ENCODE assay signal across 18 cellular contexts in the genomic region with DNA sequence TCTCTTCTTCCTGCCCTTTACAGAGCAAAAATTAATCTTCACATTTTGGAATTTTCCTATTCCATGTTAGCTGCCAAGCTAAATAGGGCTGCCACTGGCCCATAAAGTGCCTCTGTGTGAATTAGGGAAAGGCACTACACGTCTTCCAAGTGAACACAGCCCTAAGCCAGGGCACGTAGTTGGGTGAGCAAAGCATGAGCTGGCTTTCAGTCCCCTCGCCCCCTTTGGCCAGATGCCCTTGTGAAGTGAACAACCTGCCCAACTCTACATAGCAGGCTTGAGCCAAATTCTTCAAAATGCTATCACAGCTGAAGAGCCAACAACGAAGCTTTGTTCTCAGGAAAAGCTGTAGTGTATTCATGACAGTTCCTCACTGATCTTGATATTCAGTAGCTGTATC.
DNase-seq lines count a peak whose midpoint lies in the region; ATAC-seq and TF ChIP-seq lines count a peak whose summit lies in the region.
"Had no signal": no experiment of that assay in that cellular context is flagged by ENCODE, and none has a peak within 500 bp of the region (broad histone marks: within the 10 kb centered on the region; RNA-seq: fewer than 3 reads in every experiment).

No MANE protein-coding gene starts in this region.

- H3K9me3 ChIP-seq in ascending aorta: peaks cover 0 to 10% of the 10 kb centered on the region in 2 donors
- H3K9me3 ChIP-seq: pancreas had no signal

- H3K27me3 ChIP-seq in ascending aorta: no peaks in the 10 kb centered on the region
- H3K27me3 ChIP-seq: heart right ventricle, pancreas had no signal

- ATAC-seq in left ventricle myocardium superior (peak; percentile 63), GM21786 (IDR thresholded peaks at IDR 0.05; ENCODE audit: unreplicated experiment) (no peak)
- ATAC-seq: CD8-positive, alpha-beta T cell had no signal

- peaks cover 9 to 22% of the 10 kb centered on the region in 2 donors for H3K4me1 ChIP-seq in ascending aorta
- H3K4me1 ChIP-seq: pancreas had no signal

- intact Hi-C loops in ascending aorta (cut with DNase I) (loop anchor here (2.0 kb wide), 2 partner anchors 28 to 36 kb away; no protein-coding TSS in a partner anchor), left ventricle myocardium superior (cut with micrococcal nuclease) (no loop called here)

- peaks cover 3% of the 10 kb centered on the region for H3K36me3 Mint-ChIP-seq in type B pancreatic cell
- H3K36me3 Mint-ChIP-seq: brain; CD8-positive, alpha-beta T cell had no signal

- peaks cover 18% of the 10 kb centered on the region for H3K4me1 Mint-ChIP-seq in type B pancreatic cell (ENCODE audit: unreplicated experiment)
- H3K4me1 Mint-ChIP-seq: activated CD4-positive, alpha-beta T cell treated with anti-CD3 and anti-CD28 coated beads, Interleukin-2, amount 10 ng/mL, durations not matched to agents 24 days and 14 days; brain had no signal

- H3K4me3 ChIP-seq in ascending aorta: no peak overlapping the region
- H3K4me3 ChIP-seq: heart right ventricle, pancreas had no signal

- H3K27ac ChIP-seq in ascending aorta: peak overlapping the region; percentile 68 to 69
- H3K27ac ChIP-seq: heart right ventricle, KMS-11, pancreas had no signal

- no peak overlapping the region for H3K4me3 Mint-ChIP-seq in type B pancreatic cell
- H3K4me3 Mint-ChIP-seq: activated CD4-positive, alpha-beta T cell treated with anti-CD3 and anti-CD28 coated beads, Interleukin-2, amount 10 ng/mL, durations not matched to agents 24 days and 14 days; activated naive CD4-positive, alpha-beta T cell treated with anti-CD3 and anti-CD28 coated beads for 36 hours; CD8-positive, alpha-beta T cell had no signal

- TF ChIP-seq CTCF in ascending aorta (IDR thresholded peaks at IDR 0.05) (no peak), type B pancreatic cell (conservative IDR thresholded peaks at IDR 0.05) (no peak)

- DNase-seq in Daoy (ENCODE audit: low read depth): peak; percentile 62
- peak; percentile 23 to 88 for DNase-seq in ascending aorta (ENCODE audit: low spot score in 2 of 2)
- peak; percentile 39 for DNase-seq in left ventricle myocardium superior
- DNase-seq in putamen (ENCODE audit: low spot score): peak; percentile 64
- no peak for DNase-seq in stimulated activated naive CD4-positive, alpha-beta T cell treated with Interleukin-2 at 50 U/mL for 16 hours (lab: John Stamatoyannopoulos, UW)
- no peak for DNase-seq in type B pancreatic cell (ENCODE audit: extremely low spot score, unreplicated experiment)
- DNase-seq in activated CD4-positive, alpha-beta T cell treated with anti-CD3 and anti-CD28 coated beads, Interleukin-2, amount 50 U/mL, for 4 hours: no peak
- DNase-seq: activated CD4-positive, alpha-beta T cell treated with anti-CD3 and anti-CD28 coated beads, Interleukin-2, amount 10 ng/mL, durations not matched to agents 24 days and 14 days; activated naive CD4-positive, alpha-beta T cell treated with anti-CD3 and anti-CD28 coated beads for 36 hours; CD8-positive, alpha-beta T cell; kidney; NCI-H1105 treated with DMSO at 0.1 percent for 48 hours; SW 1271 had no signal

- H3K27me3 Mint-ChIP-seq in type B pancreatic cell: no peaks in the 10 kb centered on the region
- H3K27me3 Mint-ChIP-seq: activated CD4-positive, alpha-beta T cell treated with anti-CD3 and anti-CD28 coated beads, Interleukin-2, amount 10 ng/mL, durations not matched to agents 24 days and 14 days; brain had no signal

- H3K27ac Mint-ChIP-seq in type B pancreatic cell: no peak overlapping the region
- H3K27ac Mint-ChIP-seq: activated CD4-positive, alpha-beta T cell treated with anti-CD3 and anti-CD28 coated beads, Interleukin-2, amount 10 ng/mL, durations not matched to agents 24 days and 14 days; activated naive CD4-positive, alpha-beta T cell treated with anti-CD3 and anti-CD28 coated beads for 36 hours; CD8-positive, alpha-beta T cell had no signal

- peaks cover 8% of the 10 kb centered on the region for H3K9me3 Mint-ChIP-seq in type B pancreatic cell

- no peaks in the 10 kb centered on the region for H3K36me3 ChIP-seq in ascending aorta
- H3K36me3 ChIP-seq: heart right ventricle, pancreas had no signal

Comparison
In these comparisons a context has a peak if more than half of its experiments do, and no peak if none do; other contexts are left out.
1. DNase-seq: peak in Daoy (single experiment), ascending aorta (2 of 2), left ventricle myocardium superior (single experiment) and putamen (single experiment); none in stimulated activated naive CD4-positive, alpha-beta T cell treated with Interleukin-2 at 50 U/mL for 16 hours (single experiment), type B pancreatic cell (single experiment) and activated CD4-positive, alpha-beta T cell treated with anti-CD3 and anti-CD28 coated beads, Interleukin-2, amount 50 U/mL, for 4 hours (0 of 2).